11 cellular contexts compared by ENCODE assay signal in genomic region chr3:71987089-71987735, GRCh38.
DNase-seq lines count a peak whose midpoint lies in the region; ATAC-seq and TF ChIP-seq lines count a peak whose summit lies in the region.
"Had no signal": no experiment of that assay in that cellular context is flagged by ENCODE, and none has a peak within 500 bp of the region (broad histone marks: within the 10 kb centered on the region; RNA-seq: fewer than 3 reads in every experiment).

No MANE protein-coding gene starts in this region.

- intact Hi-C loops in lower lobe of right lung (cut with DNase I) (no loop called here), dorsolateral prefrontal cortex (cut with DNase I) (no loop called here)

- H3K27ac ChIP-seq in C4-2B (no peak overlapping the region; the same call in 1 of the 2 replicates), lower lobe of right lung (no peak overlapping the region), dorsolateral prefrontal cortex (no peak overlapping the region)
- H3K27ac ChIP-seq: RWPE1 had no signal

- TF ChIP-seq CTCF in C4-2B (conservative IDR thresholded peaks at IDR 0.05) = peak; percentile 46
- TF ChIP-seq CTCF in chondrocyte (IDR thresholded peaks at IDR 0.05) = peak; percentile 71
- peak; percentile 29 for TF ChIP-seq CTCF in lower lobe of right lung (IDR thresholded peaks at IDR 0.05)
- TF ChIP-seq CTCF in dorsolateral prefrontal cortex (IDR thresholded peaks at IDR 0.05 in 54 of 56, conservative IDR thresholded peaks at IDR 0.05 in 2 of 56; ENCODE audit: low read depth in 1 of 56, partially characterized antibody in 56 of 56) = peak in 14 of 56 donors; percentile 7 to 38 (median 18)

- peaks cover 14% of the 10 kb centered on the region for H3K9me3 Mint-ChIP-seq in chondrocyte (ENCODE audit: low read depth)

- DNase-seq in chondrocyte (ENCODE audit: low spot score) = no peak
- no peak for DNase-seq in lower lobe of right lung
- DNase-seq in NCI-H2029 treated with DMSO at 0.1 percent for 48 hours (lab: John Stamatoyannopoulos, UW) = no peak
- DNase-seq in dorsolateral prefrontal cortex = no peak
- no peak for DNase-seq in DMS79 (lab: John Stamatoyannopoulos, UW)
- DNase-seq: activated CD8-positive, alpha-beta T cell treated with anti-CD3 and anti-CD28 coated beads for 36 hours; NCI-H1105 had no signal

- no peaks in the 10 kb centered on the region for H3K4me1 ChIP-seq in lower lobe of right lung

- peak; percentile 50 for TF ChIP-seq RAD21 in Ishikawa (IDR thresholded peaks at IDR 0.05; ENCODE audit: low read depth)

- H3K4me3 ChIP-seq in lower lobe of right lung (no peak overlapping the region), dorsolateral prefrontal cortex (no peak overlapping the region)

- no peak overlapping the region for H3K27ac Mint-ChIP-seq in chondrocyte (ENCODE audit: unreplicated experiment)
- H3K27ac Mint-ChIP-seq: activated CD8-positive, alpha-beta T cell treated with anti-CD3 and anti-CD28 coated beads for 36 hours had no signal

- H3K4me3 Mint-ChIP-seq in chondrocyte (ENCODE audit: unreplicated experiment) = no peak overlapping the region
- H3K4me3 Mint-ChIP-seq: activated CD8-positive, alpha-beta T cell treated with anti-CD3 and anti-CD28 coated beads for 36 hours had no signal

- H3K27me3 Mint-ChIP-seq in chondrocyte (ENCODE audit: low read depth) = no peaks in the 10 kb centered on the region

- ATAC-seq in lower lobe of right lung = no peak
- ATAC-seq in HG03159 (IDR thresholded peaks at IDR 0.05; ENCODE audit: unreplicated experiment) = no peak
- ATAC-seq: activated CD8-positive, alpha-beta T cell treated with anti-CD3 and anti-CD28 coated beads for 36 hours had no signal

- H3K27me3 ChIP-seq in lower lobe of right lung (ENCODE audit: low read depth) = no peaks in the 10 kb centered on the region
- H3K27me3 ChIP-seq in dorsolateral prefrontal cortex = peaks cover 0 to 4% (median 0%) of the 10 kb centered on the region in 45 donors

- no peaks in the 10 kb centered on the region for H3K9me3 ChIP-seq in lower lobe of right lung

- no peak for TF ChIP-seq EP300 in Ishikawa (IDR thresholded peaks at IDR 0.05; ENCODE audit: borderline replicate concordance)

- peaks cover 12% of the 10 kb centered on the region for H3K4me1 Mint-ChIP-seq in chondrocyte (ENCODE audit: low read depth)

- H3K36me3 ChIP-seq in lower lobe of right lung = no peaks in the 10 kb centered on the region

- no peaks in the 10 kb centered on the region for H3K36me3 Mint-ChIP-seq in chondrocyte (ENCODE audit: low read depth)

TF ChIP-seq in Ishikawa, 13 proteins besides CTCF, POLR2A, EP300 and RAD21:
- TF ChIP-seq YY1 (IDR thresholded peaks at IDR 0.05; ENCODE audit: low read depth) (no peak), MAX (IDR thresholded peaks at IDR 0.05) (no peak), FOXM1 (IDR thresholded peaks at IDR 0.05; ENCODE audit: borderline replicate concordance, low read depth) (no peak), NFIC (IDR thresholded peaks at IDR 0.05) (no peak), TAF1 (IDR thresholded peaks at IDR 0.05; ENCODE audit: low read depth) (no peak), USF1 (IDR thresholded peaks at IDR 0.05) (no peak), CREB1 (IDR thresholded peaks at IDR 0.05; ENCODE audit: low read depth) (no peak), REST (IDR thresholded peaks at IDR 0.05; ENCODE audit: low read depth) (no peak), TCF12 (IDR thresholded peaks at IDR 0.05; ENCODE audit: low read depth) (no peak), TEAD4 (IDR thresholded peaks at IDR 0.05) (no peak), CEBPB (IDR thresholded peaks at IDR 0.05) (no peak), EGR1 (IDR thresholded peaks at IDR 0.05) (no peak)
